Comparison of ENCODE assay signal across 17 cellular contexts in genomic region chr6:111471533-111471932, GRCh38. TPM values are rescaled to one million over a fixed set of nuclear protein-coding genes. Genes with fewer than 3 reads are reported as not detected.
DNase-seq lines count a peak whose midpoint lies in the region; ATAC-seq and TF ChIP-seq lines count a peak whose summit lies in the region.
"Had no signal": no experiment of that assay in that cellular context is flagged by ENCODE, and none has a peak within 500 bp of the region (broad histone marks: within the 10 kb centered on the region; RNA-seq: fewer than 3 reads in every experiment).

No MANE protein-coding gene starts in this region.

- H3K27me3 Mint-ChIP-seq in T-helper 2 cell treated with Interferon-gamma antibody and Interleukin-4, amounts not matched to agents 5 μg/mL and 100 μg/mL, for 36 hours (ENCODE audit: low read depth): no peaks in the 10 kb centered on the region
- H3K27me3 Mint-ChIP-seq in activated naive CD4-positive, alpha-beta T cell treated with anti-CD3 and anti-CD28 coated beads, Interleukin-2, amount 50 U/mL, for 24 hours: no peaks in the 10 kb centered on the region
- H3K27me3 Mint-ChIP-seq in activated naive CD8-positive, alpha-beta T cell: no peaks in the 10 kb centered on the region
- H3K27me3 Mint-ChIP-seq in mesothelial cell of epicardium (ENCODE audit: low read depth): no peaks in the 10 kb centered on the region

- intact Hi-C loops in spleen (cut with DNase I; ENCODE audit: low total_unique reads): no loop called here

- no peak for DNase-seq in T-helper 2 cell treated with Interferon-gamma antibody and Interleukin-4, amounts not matched to agents 5 μg/mL and 100 μg/mL, for 36 hours (ENCODE audit: low spot score)
- no peak for DNase-seq in T-helper 2 cell
- DNase-seq in activated naive CD4-positive, alpha-beta T cell (lab: John Stamatoyannopoulos, UW): no peak
- no peak for DNase-seq in mesothelial cell of epicardium (ENCODE audit: low spot score in 2 of 2, unreplicated experiment in 2 of 2)
- no peak for DNase-seq in spleen
- DNase-seq: CD8-positive, alpha-beta T cell; COR-L47; DMS153; DMS79 treated with DMSO at 0.1 percent for 48 hours; EL; HCEC 1CT had no signal

- TF ChIP-seq CTCF in mesothelial cell of epicardium (IDR thresholded peaks at IDR 0.05; ENCODE audit: unreplicated experiment) (no peak), spleen (IDR thresholded peaks at IDR 0.05 in 8 of 11, conservative IDR thresholded peaks at IDR 0.05 in 3 of 11) (no peak)

- H3K4me1 ChIP-seq in spleen: peaks cover 0 to 37% (median 8%) of the 10 kb centered on the region in 6 donors

- H3K36me3 ChIP-seq in spleen: peaks cover 0 to 8% (median 0%) of the 10 kb centered on the region in 6 donors

- peaks cover 16% of the 10 kb centered on the region for H3K36me3 Mint-ChIP-seq in T-helper 2 cell treated with Interferon-gamma antibody and Interleukin-4, amounts not matched to agents 5 μg/mL and 100 μg/mL, for 36 hours (ENCODE audit: low read depth)
- peaks cover 4% of the 10 kb centered on the region for H3K36me3 Mint-ChIP-seq in activated naive CD4-positive, alpha-beta T cell treated with anti-CD3 and anti-CD28 coated beads, Interleukin-2, amount 50 U/mL, for 24 hours
- H3K36me3 Mint-ChIP-seq in activated naive CD8-positive, alpha-beta T cell: peaks cover 9% of the 10 kb centered on the region
- no peaks in the 10 kb centered on the region for H3K36me3 Mint-ChIP-seq in mesothelial cell of epicardium

- H3K27ac ChIP-seq in spleen: no peak overlapping the region
- H3K27ac ChIP-seq: 22Rv1, HL-60 had no signal

- no peak for ATAC-seq in GM18502 (IDR thresholded peaks at IDR 0.05; ENCODE audit: poor library complexity, unreplicated experiment)
- ATAC-seq: CD8-positive, alpha-beta T cell had no signal

- no peaks in the 10 kb centered on the region for H3K9me3 ChIP-seq in spleen

- 0 to 97% (median 51%) methylated on average over 1 of the region's 1 CpG for WGBS in spleen, 5 donors

- peak overlapping the region; percentile 62 for H3K27ac Mint-ChIP-seq in T-helper 2 cell treated with Interferon-gamma antibody and Interleukin-4, amounts not matched to agents 5 μg/mL and 100 μg/mL, for 36 hours
- H3K27ac Mint-ChIP-seq in activated naive CD4-positive, alpha-beta T cell treated with anti-CD3 and anti-CD28 coated beads, Interleukin-2, amount 50 U/mL, for 24 hours: peak overlapping the region; percentile 87
- peak overlapping the region; percentile 56 for H3K27ac Mint-ChIP-seq in activated naive CD8-positive, alpha-beta T cell
- peak overlapping the region; percentile 76 for H3K27ac Mint-ChIP-seq in mesothelial cell of epicardium
- H3K27ac Mint-ChIP-seq: CD8-positive, alpha-beta T cell had no signal

- H3K4me3 Mint-ChIP-seq in T-helper 2 cell treated with Interferon-gamma antibody and Interleukin-4, amounts not matched to agents 5 μg/mL and 100 μg/mL, for 36 hours: peak overlapping the region; percentile 53
- H3K4me3 Mint-ChIP-seq in activated naive CD4-positive, alpha-beta T cell treated with anti-CD3 and anti-CD28 coated beads, Interleukin-2, amount 50 U/mL, for 24 hours: no peak overlapping the region
- H3K4me3 Mint-ChIP-seq in activated naive CD8-positive, alpha-beta T cell: peak overlapping the region; percentile 68
- H3K4me3 Mint-ChIP-seq in mesothelial cell of epicardium: no peak overlapping the region
- H3K4me3 Mint-ChIP-seq: CD14-positive monocyte; CD8-positive, alpha-beta T cell had no signal

- no peak overlapping the region for H3K4me3 ChIP-seq in spleen

- no peaks in the 10 kb centered on the region for H3K9me3 Mint-ChIP-seq in T-helper 2 cell treated with Interferon-gamma antibody and Interleukin-4, amounts not matched to agents 5 μg/mL and 100 μg/mL, for 36 hours
- no peaks in the 10 kb centered on the region for H3K9me3 Mint-ChIP-seq in activated naive CD4-positive, alpha-beta T cell treated with anti-CD3 and anti-CD28 coated beads, Interleukin-2, amount 50 U/mL, for 24 hours
- H3K9me3 Mint-ChIP-seq in activated naive CD8-positive, alpha-beta T cell (ENCODE audit: low read depth): no peaks in the 10 kb centered on the region
- H3K9me3 Mint-ChIP-seq in mesothelial cell of epicardium: no peaks in the 10 kb centered on the region
- H3K9me3 Mint-ChIP-seq: CD14-positive monocyte; CD8-positive, alpha-beta T cell had no signal

- no peak for TF ChIP-seq POLR2A in spleen (IDR thresholded peaks at IDR 0.05)

- H3K4me1 Mint-ChIP-seq in T-helper 2 cell treated with Interferon-gamma antibody and Interleukin-4, amounts not matched to agents 5 μg/mL and 100 μg/mL, for 36 hours (ENCODE audit: low read depth): peaks cover 35% of the 10 kb centered on the region
- H3K4me1 Mint-ChIP-seq in activated naive CD4-positive, alpha-beta T cell treated with anti-CD3 and anti-CD28 coated beads, Interleukin-2, amount 50 U/mL, for 24 hours: peaks cover 60% of the 10 kb centered on the region
- H3K4me1 Mint-ChIP-seq in activated naive CD8-positive, alpha-beta T cell (ENCODE audit: low read depth): peaks cover 48% of the 10 kb centered on the region
- peaks cover 47% of the 10 kb centered on the region for H3K4me1 Mint-ChIP-seq in mesothelial cell of epicardium

- no peaks in the 10 kb centered on the region for H3K27me3 ChIP-seq in spleen (replicated peaks in 1 of 7)

RNA-seq across cellular contexts. Expression of gene REV3L, which starts 11.5 kb away (rescaled TPM):
- total RNA-seq in mesothelial cell of epicardium (39.8 to 41.7 TPM (median 40.8 TPM) in 3 replicates), spleen (10 to 100 TPM; 20.2 to 60.9 (median 37.0) TPM)
- 1 to 10 TPM; 7.7 to 9.2 (median 8.4) TPM for polyA plus RNA-seq in spleen

Comparison
In these comparisons a context has a peak if more than half of its experiments do, and no peak if none do; other contexts are left out.
1. H3K4me3 Mint-ChIP-seq: peak in T-helper 2 cell treated with Interferon-gamma antibody and Interleukin-4, amounts not matched to agents 5 μg/mL and 100 μg/mL, for 36 hours (single experiment) and activated naive CD8-positive, alpha-beta T cell (single experiment); none in activated naive CD4-positive, alpha-beta T cell treated with anti-CD3 and anti-CD28 coated beads, Interleukin-2, amount 50 U/mL, for 24 hours (single experiment) and mesothelial cell of epicardium (single experiment).
2. Peak in every context shown above with its lines, with median percentiles within 50 percentile points of each other: H3K27ac Mint-ChIP-seq.